ENCODE assay signal across 8 cellular contexts in the genomic region with DNA sequence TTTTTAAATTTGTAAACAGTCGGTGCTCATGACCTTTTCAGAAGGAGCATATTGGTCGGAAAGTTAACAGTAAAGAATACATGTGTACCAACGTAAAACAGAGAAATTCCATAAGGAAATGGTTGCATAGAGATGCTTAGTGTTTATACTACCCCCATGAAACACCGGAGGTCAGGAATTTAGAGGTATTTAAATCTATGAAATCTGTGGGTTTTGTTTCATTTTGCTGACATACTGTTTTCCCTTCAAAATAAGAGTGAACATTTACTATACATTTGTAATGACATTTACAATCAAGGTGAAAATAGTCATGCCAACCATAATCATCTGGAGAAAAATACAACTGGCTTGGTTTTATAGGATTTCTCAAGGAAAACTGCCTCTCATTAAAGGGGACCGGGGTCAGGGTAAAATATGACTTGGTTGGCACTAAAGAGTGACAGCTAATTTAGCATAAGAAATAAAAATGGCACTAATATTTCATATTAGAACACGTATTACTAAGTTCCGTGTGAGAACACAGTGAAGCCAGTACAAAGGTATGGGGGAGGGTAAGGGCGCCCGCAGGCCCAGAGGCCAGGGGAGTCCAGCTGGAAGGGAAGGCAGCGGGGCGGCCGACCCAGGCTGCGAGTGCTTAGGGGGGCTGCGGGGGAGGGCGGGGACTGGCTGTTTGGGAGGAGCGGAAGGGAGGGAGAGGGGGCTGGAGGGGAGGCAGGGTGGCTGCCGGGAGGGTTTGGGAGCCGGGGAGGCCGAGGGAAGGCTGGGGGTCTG. TPM values are rescaled to one million over a fixed set of nuclear protein-coding genes. Genes with fewer than 3 reads are reported as not detected.
DNase-seq lines count a peak whose midpoint lies in the region; ATAC-seq and TF ChIP-seq lines count a peak whose summit lies in the region.

No MANE protein-coding gene starts in this region.

- H3K36me3 Mint-ChIP-seq in CD8-positive, alpha-beta T cell, result peaks cover 33% of the 10 kb centered on the region
- H3K36me3 Mint-ChIP-seq in central memory CD8-positive, alpha-beta T cell (ENCODE audit: insufficient read depth), result peaks cover 24% of the 10 kb centered on the region

- H3K27me3 Mint-ChIP-seq in CD8-positive, alpha-beta T cell (ENCODE audit: low read depth), result no peaks in the 10 kb centered on the region
- no peaks in the 10 kb centered on the region for H3K27me3 Mint-ChIP-seq in central memory CD8-positive, alpha-beta T cell

- CTCF ChIA-PET in CD8-positive, alpha-beta T cell (lab: Charles Lee), result interaction anchor here (1.2 to 1.4 kb wide), 3 partner anchors 187 to 208 kb away, joined by 3 to 12 read pairs (median 6); a partner anchor contains a TSS

- no peaks in the 10 kb centered on the region for H3K9me3 ChIP-seq in CD8-positive, alpha-beta T cell (ENCODE audit: low read length)

- H3K4me3 ChIP-seq in CD8-positive, alpha-beta T cell (ENCODE audit: low read depth, low read length), result peak overlapping the region; percentile 97

- no peaks in the 10 kb centered on the region for H3K27me3 ChIP-seq in CD8-positive, alpha-beta T cell (ENCODE audit: insufficient read depth, low read length)

- no peak for ATAC-seq in CD8-positive, alpha-beta T cell
- peak; percentile 11 for ATAC-seq in GM19351 (IDR thresholded peaks at IDR 0.05; ENCODE audit: unreplicated experiment)
- ATAC-seq in HG03521 (IDR thresholded peaks at IDR 0.05; ENCODE audit: unreplicated experiment), result peak; percentile 3
- ATAC-seq in central memory CD8-positive, alpha-beta T cell (replicated peaks; ENCODE audit: extremely low read depth, poor library complexity, severe bottlenecking), result no peak

- H3K27ac Mint-ChIP-seq in CD8-positive, alpha-beta T cell, result peak overlapping the region; percentile 100
- peak overlapping the region; percentile 97 for H3K27ac Mint-ChIP-seq in central memory CD8-positive, alpha-beta T cell (ENCODE audit: low read depth)

- peaks cover 17% of the 10 kb centered on the region for H3K4me1 ChIP-seq in CD8-positive, alpha-beta T cell (ENCODE audit: insufficient read depth, low read length)

- H3K36me3 ChIP-seq in CD8-positive, alpha-beta T cell (ENCODE audit: insufficient read depth, low read length), result peaks cover 9% of the 10 kb centered on the region

- H3K4me3 Mint-ChIP-seq in CD8-positive, alpha-beta T cell, result peak overlapping the region; percentile 96
- H3K4me3 Mint-ChIP-seq in central memory CD8-positive, alpha-beta T cell, result peak overlapping the region; percentile 87

- no peaks in the 10 kb centered on the region for H3K9me3 Mint-ChIP-seq in CD8-positive, alpha-beta T cell
- no peaks in the 10 kb centered on the region for H3K9me3 Mint-ChIP-seq in central memory CD8-positive, alpha-beta T cell

- peaks cover 43% of the 10 kb centered on the region for H3K4me1 Mint-ChIP-seq in CD8-positive, alpha-beta T cell (ENCODE audit: low read depth)
- H3K4me1 Mint-ChIP-seq in central memory CD8-positive, alpha-beta T cell, result peaks cover 30% of the 10 kb centered on the region

- DNase-seq in CD8-positive, alpha-beta T cell, result peak in 2 of 7 experiments; percentile 2 to 34
- peak; percentile 61 for DNase-seq in RPMI8226
- no peak for DNase-seq in central memory CD8-positive, alpha-beta T cell (ENCODE audit: low spot score in 2 of 2)
- DNase-seq in islet precursor cell, result peak; percentile 91
- DNase-seq in stimulated activated CD8-positive, alpha-beta memory T cell treated with anti-CD3 and anti-CD28 coated beads, Interleukin-4, amount 100 ng/mL, for 24 hours (ENCODE audit: low read depth), result peak; percentile 20
- DNase-seq in central memory CD4-positive, alpha-beta T cell, result no peak

- TF ChIP-seq CTCF in CD8-positive, alpha-beta T cell (IDR thresholded peaks at IDR 0.05), result no peak

- POLR2A ChIA-PET in CD8-positive, alpha-beta T cell (lab: Charles Lee), result interaction anchor here (0.8 to 3.9 kb wide), 9 partner anchors 11 to 207 kb away, joined by 3 to 77 read pairs (median 4); a partner anchor contains a TSS

- H3K27ac ChIP-seq in CD8-positive, alpha-beta T cell (ENCODE audit: low read depth, low read length), result peak overlapping the region; percentile 100

- intact Hi-C loops in CD8-positive, alpha-beta T cell (cut with DNase I, micrococcal nuclease), result loop anchor here (1.0 to 10.0 kb wide), 7 partner anchors 67 to 1855 kb away; a partner anchor contains a TSS

RNA-seq across cellular contexts. Expression of a gene that starts 1.1 kb away (rescaled TPM):
- total RNA-seq in CD8-positive, alpha-beta T cell, result not detected

Comparison
In these comparisons a context has a peak if more than half of its experiments do, and no peak if none do; other contexts are left out.
1. ATAC-seq: peak in GM19351 (single experiment) and HG03521 (single experiment); none in CD8-positive, alpha-beta T cell (single experiment) and central memory CD8-positive, alpha-beta T cell (single experiment).
2. DNase-seq: peak in RPMI8226 (single experiment), islet precursor cell (single experiment) and stimulated activated CD8-positive, alpha-beta memory T cell treated with anti-CD3 and anti-CD28 coated beads, Interleukin-4, amount 100 ng/mL, for 24 hours (single experiment); none in central memory CD8-positive, alpha-beta T cell (0 of 2) and central memory CD4-positive, alpha-beta T cell (single experiment).